Comparison of ENCODE assay signal across 8 cellular contexts in the genomic region with DNA sequence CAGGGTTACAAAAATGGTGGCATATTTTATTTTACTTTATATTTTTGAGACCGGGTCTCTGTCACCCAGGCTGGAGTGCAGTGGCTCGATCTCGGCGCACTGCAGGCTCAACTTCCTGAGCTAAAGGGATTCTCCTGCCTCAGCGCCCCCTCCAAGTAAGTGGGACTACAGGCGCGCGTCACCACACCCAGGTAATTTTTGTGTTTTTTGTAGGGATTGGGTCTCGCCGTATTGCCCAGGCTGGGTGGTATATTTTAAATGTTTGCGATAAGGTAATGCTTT. TPM values are rescaled to one million over a fixed set of nuclear protein-coding genes. Genes with fewer than 3 reads are reported as not detected.
A peak's percentile ranks its signal among the peaks of the same experiment; 100 is the strongest.
DNase-seq lines count a peak whose midpoint lies in the region; TF ChIP-seq lines count a peak whose summit lies in the region.

No MANE protein-coding gene starts in this region.

- CTCF ChIA-PET in RWPE1 (lab: Yijun Ruan, JAX): interaction anchor here (1.2 kb wide), 1 partner anchor 11 kb away, joined by 3 read pairs; no protein-coding TSS in a partner anchor

- H3K36me3 ChIP-seq in ES-I3 (ENCODE audit: insufficient read depth, low read length): peaks cover 3% of the 10 kb centered on the region; the same call in 1 of the 2 replicates
- H3K36me3 ChIP-seq in esophagus (ENCODE audit: control insufficient read depth in 2 of 2, insufficient read depth in 2 of 2, low read length in 1 of 2): no peaks in the 10 kb centered on the region
- H3K36me3 ChIP-seq in rectal smooth muscle tissue (ENCODE audit: control insufficient read depth, insufficient read depth, low read length): no peaks in the 10 kb centered on the region

- H3K9ac ChIP-seq in ES-I3 (ENCODE audit: low read depth, low read length) (peak overlapping the region; percentile 7; the same call in 1 of the 2 replicates), rectal smooth muscle tissue (ENCODE audit: low read length) (no peak overlapping the region)

- H3K9me3 ChIP-seq in ES-I3 (ENCODE audit: control insufficient read depth, insufficient read depth, low read length): no peaks in the 10 kb centered on the region
- H3K9me3 ChIP-seq in esophagus (ENCODE audit: control insufficient read depth in 2 of 2, insufficient read depth in 1 of 2, low read depth in 1 of 2, low read length in 1 of 2): no peaks in the 10 kb centered on the region

- H3K4me1 ChIP-seq in ES-I3 (ENCODE audit: insufficient read depth, low read length) (peaks cover 16% of the 10 kb centered on the region), esophagus (ENCODE audit: control insufficient read depth in 2 of 2, insufficient read depth in 2 of 2, low read length in 1 of 2) (peaks cover 0 to 10% of the 10 kb centered on the region in 2 donors), rectal smooth muscle tissue (ENCODE audit: control insufficient read depth, insufficient read depth, low read length) (peaks cover 3% of the 10 kb centered on the region)

- H3K27me3 ChIP-seq in esophagus (ENCODE audit: control insufficient read depth in 1 of 2, insufficient read depth in 2 of 2, low read length in 2 of 2) (no peaks in the 10 kb centered on the region), rectal smooth muscle tissue (ENCODE audit: control insufficient read depth, insufficient read depth, low read length) (peaks cover 9% of the 10 kb centered on the region)

- POLR2A ChIA-PET in RWPE1 (lab: Yijun Ruan, JAX; ENCODE audit: low non-redundant PET): interaction anchor here (0.6 to 1.1 kb wide), 4 partner anchors 10 to 15 kb away, joined by 3 to 7 read pairs (median 4); partner anchors contain the start of genes CCDC85B and FIBP

- H3K27ac ChIP-seq in RWPE1: peak overlapping the region; percentile 95
- H3K27ac ChIP-seq in esophagus (ENCODE audit: low read depth in 2 of 2, low read length in 1 of 2): peak overlapping the region; percentile 89 to 96
- no peak overlapping the region for H3K27ac ChIP-seq in rectal smooth muscle tissue (ENCODE audit: low read depth, low read length)

- H3K4me3 ChIP-seq in esophagus (ENCODE audit: low read depth in 1 of 2, low read length in 2 of 2) (peak overlapping the region in 1 of 2 donors; percentile 69), rectal smooth muscle tissue (ENCODE audit: low read length) (peak overlapping the region; percentile 58)

- TF ChIP-seq CTCF in RWPE1 (conservative IDR thresholded peaks at IDR 0.05; ENCODE audit: low read depth) (no peak), GM10266 (IDR thresholded peaks at IDR 0.05; ENCODE audit: control insufficient read depth, insufficient read depth, low read depth, missing control alignments) (no peak)

- DNase-seq in RWPE1 (ENCODE audit: low spot score) (no peak), GM10266 (ENCODE audit: extremely low spot score) (no peak), COLO668 (lab: John Stamatoyannopoulos, UW; ENCODE audit: unreplicated experiment) (no peak)
- no peak for DNase-seq in activated effector memory CD4-positive, alpha-beta T cell treated with anti-CD3 and anti-CD28 coated beads, Interleukin-2, amount 50 U/mL, for 16 hours
- DNase-seq in stimulated activated CD8-positive, alpha-beta memory T cell treated with anti-CD3 and anti-CD28 coated beads, Interleukin-4, amount 100 ng/mL, for 48 hours: no peak

- 72 to 76% methylated on average over 11 of the region's 11 CpGs for WGBS in esophagus, 2 donors

RNA-seq across cellular contexts. Expression of gene FOSL1, which starts 0.7 kb away (rescaled TPM):
- polyA plus RNA-seq in esophagus: 10 to 100 TPM; 26.7 to 39.6 TPM

RNA-seq across cellular contexts. Expression of gene CCDC85B, which starts 10.4 kb away (rescaled TPM):
- polyA plus RNA-seq in esophagus: 10 to 100 TPM; 13.5 to 22.7 TPM

RNA-seq across cellular contexts. Expression of gene FIBP, which starts 12.6 kb away (rescaled TPM):
- polyA plus RNA-seq in esophagus: 10 to 100 TPM; 20.7 to 38.1 TPM

RNA-seq across cellular contexts. Expression of gene C11orf68, which starts 18.0 kb away (rescaled TPM):
- polyA plus RNA-seq in esophagus: 10 to 100 TPM; 21.8 to 27.6 TPM

RNA-seq across cellular contexts. Expression of gene DRAP1, which starts 18.4 kb away (rescaled TPM):
- 100 to 1,000 TPM in 1 of 2 donors, 10 to 100 TPM in 1; 89.6 to 103 TPM for polyA plus RNA-seq in esophagus
